1 cellular context compared by ENCODE assay signal in the genomic region with DNA sequence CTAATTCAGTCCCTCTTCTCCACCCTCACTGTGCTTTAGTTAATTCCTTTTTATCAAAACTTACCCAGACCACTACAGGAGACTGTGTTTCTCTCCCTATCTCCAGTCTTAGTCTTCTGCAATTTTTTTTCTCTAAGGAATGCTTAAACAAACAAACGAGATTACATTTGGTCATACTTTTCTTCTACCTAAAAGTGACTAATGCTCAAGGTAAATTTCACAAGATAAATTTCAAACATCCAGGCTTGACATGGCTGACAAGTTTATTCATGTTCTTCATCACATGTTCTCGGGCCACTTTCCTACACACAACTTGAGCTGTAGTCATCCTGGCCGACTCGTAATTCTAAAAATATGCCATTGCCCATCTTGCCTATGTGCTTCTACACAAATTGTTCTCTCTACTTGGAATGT.
TF ChIP-seq lines count a peak whose summit lies in the region.

No MANE protein-coding gene starts in this region.

TF ChIP-seq in K562, 482 proteins besides CTCF, POLR2A, EP300 and RAD21 (continued from another document):
- TF ChIP-seq POU5F1 (IDR thresholded peaks at IDR 0.05; ENCODE audit: borderline replicate concordance, low read depth, low read length, partially characterized antibody) (no peak), MTA3 (IDR thresholded peaks at IDR 0.05; ENCODE audit: borderline replicate concordance) (no peak), MEF2A (IDR thresholded peaks at IDR 0.05; ENCODE audit: control insufficient read depth, low read depth, low read length) (no peak), ZEB2 (IDR thresholded peaks at IDR 0.05) (no peak), KDM1A (IDR thresholded peaks at IDR 0.05) (no peak), ZZZ3 (IDR thresholded peaks at IDR 0.05) (no peak)
